1 cellular context compared by ENCODE assay signal in the genomic region with DNA sequence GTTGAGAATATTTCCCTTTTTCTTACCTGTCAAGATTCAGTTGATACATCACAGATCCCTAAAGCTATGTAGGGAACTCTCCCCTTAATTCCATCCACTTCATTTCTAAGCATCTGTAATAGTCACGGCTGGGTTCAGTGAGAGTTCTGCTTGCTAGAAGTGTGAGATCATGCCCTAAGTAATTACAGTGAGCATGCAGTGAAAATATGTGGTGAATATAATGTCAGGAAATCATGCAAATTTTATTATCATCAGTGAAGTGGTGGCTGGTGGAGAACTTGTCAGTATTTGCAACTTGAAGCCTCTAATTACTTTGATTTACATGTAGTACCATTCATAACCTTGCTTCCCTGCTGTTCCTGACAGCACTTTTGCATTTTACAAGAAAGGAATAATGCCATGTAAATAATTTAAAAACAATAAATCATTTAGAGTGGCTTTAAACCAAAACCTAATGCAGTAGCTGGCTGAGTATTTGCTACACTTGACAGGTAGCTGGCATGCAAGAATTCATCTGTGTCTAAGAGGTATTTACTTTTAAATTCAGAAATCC.
TF ChIP-seq lines count a peak whose summit lies in the region.

No MANE protein-coding gene starts in this region.

TF ChIP-seq in GM23338, 12 proteins besides CTCF, POLR2A, EP300 and RAD21 (continued from another document):
- TF ChIP-seq, protein P1, sequence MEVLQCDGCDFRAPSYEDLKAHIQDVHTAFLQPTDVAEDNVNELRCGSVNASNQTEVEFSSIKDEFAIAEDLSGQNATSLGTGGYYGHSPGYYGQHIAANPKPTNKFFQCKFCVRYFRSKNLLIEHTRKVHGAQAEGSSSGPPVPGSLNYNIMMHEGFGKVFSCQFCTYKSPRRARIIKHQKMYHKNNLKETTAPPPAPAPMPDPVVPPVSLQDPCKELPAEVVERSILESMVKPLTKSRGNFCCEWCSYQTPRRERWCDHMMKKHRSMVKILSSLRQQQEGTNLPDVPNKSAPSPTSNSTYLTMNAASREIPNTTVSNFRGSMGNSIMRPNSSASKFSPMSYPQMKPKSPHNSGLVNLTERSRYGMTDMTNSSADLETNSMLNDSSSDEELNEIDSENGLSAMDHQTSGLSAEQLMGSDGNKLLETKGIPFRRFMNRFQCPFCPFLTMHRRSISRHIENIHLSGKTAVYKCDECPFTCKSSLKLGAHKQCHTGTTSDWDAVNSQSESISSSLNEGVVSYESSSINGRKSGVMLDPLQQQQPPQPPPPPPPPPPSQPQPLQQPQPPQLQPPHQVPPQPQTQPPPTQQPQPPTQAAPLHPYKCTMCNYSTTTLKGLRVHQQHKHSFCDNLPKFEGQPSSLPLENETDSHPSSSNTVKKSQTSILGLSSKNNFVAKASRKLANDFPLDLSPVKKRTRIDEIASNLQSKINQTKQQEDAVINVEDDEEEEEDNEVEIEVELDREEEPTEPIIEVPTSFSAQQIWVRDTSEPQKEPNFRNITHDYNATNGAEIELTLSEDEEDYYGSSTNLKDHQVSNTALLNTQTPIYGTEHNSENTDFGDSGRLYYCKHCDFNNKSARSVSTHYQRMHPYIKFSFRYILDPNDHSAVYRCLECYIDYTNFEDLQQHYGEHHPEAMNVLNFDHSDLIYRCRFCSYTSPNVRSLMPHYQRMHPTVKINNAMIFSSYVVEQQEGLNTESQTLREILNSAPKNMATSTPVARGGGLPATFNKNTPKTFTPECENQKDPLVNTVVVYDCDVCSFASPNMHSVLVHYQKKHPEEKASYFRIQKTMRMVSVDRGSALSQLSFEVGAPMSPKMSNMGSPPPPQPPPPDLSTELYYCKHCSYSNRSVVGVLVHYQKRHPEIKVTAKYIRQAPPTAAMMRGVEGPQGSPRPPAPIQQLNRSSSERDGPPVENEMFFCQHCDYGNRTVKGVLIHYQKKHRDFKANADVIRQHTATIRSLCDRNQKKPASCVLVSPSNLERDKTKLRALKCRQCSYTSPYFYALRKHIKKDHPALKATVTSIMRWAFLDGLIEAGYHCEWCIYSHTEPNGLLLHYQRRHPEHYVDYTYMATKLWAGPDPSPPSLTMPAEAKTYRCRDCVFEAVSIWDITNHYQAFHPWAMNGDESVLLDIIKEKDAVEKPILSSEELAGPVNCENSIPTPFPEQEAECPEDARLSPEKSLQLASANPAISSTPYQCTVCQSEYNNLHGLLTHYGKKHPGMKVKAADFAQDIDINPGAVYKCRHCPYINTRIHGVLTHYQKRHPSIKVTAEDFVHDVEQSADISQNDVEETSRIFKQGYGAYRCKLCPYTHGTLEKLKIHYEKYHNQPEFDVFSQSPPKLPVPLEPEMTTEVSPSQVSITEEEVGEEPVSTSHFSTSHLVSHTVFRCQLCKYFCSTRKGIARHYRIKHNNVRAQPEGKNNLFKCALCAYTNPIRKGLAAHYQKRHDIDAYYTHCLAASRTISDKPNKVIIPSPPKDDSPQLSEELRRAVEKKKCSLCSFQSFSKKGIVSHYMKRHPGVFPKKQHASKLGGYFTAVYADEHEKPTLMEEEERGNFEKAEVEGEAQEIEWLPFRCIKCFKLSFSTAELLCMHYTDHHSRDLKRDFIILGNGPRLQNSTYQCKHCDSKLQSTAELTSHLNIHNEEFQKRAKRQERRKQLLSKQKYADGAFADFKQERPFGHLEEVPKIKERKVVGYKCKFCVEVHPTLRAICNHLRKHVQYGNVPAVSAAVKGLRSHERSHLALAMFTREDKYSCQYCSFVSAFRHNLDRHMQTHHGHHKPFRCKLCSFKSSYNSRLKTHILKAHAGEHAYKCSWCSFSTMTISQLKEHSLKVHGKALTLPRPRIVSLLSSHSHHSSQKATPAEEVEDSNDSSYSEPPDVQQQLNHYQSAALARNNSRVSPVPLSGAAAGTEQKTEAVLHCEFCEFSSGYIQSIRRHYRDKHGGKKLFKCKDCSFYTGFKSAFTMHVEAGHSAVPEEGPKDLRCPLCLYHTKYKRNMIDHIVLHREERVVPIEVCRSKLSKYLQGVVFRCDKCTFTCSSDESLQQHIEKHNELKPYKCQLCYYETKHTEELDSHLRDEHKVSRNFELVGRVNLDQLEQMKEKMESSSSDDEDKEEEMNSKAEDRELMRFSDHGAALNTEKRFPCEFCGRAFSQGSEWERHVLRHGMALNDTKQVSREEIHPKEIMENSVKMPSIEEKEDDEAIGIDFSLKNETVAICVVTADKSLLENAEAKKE (CRISPR knock-in tag; IDR thresholded peaks at IDR 0.05) = no peak
- no peak for TF ChIP-seq CREB1 (CRISPR knock-in tag; IDR thresholded peaks at IDR 0.05; ENCODE audit: low read depth)
- TF ChIP-seq, protein P2, sequence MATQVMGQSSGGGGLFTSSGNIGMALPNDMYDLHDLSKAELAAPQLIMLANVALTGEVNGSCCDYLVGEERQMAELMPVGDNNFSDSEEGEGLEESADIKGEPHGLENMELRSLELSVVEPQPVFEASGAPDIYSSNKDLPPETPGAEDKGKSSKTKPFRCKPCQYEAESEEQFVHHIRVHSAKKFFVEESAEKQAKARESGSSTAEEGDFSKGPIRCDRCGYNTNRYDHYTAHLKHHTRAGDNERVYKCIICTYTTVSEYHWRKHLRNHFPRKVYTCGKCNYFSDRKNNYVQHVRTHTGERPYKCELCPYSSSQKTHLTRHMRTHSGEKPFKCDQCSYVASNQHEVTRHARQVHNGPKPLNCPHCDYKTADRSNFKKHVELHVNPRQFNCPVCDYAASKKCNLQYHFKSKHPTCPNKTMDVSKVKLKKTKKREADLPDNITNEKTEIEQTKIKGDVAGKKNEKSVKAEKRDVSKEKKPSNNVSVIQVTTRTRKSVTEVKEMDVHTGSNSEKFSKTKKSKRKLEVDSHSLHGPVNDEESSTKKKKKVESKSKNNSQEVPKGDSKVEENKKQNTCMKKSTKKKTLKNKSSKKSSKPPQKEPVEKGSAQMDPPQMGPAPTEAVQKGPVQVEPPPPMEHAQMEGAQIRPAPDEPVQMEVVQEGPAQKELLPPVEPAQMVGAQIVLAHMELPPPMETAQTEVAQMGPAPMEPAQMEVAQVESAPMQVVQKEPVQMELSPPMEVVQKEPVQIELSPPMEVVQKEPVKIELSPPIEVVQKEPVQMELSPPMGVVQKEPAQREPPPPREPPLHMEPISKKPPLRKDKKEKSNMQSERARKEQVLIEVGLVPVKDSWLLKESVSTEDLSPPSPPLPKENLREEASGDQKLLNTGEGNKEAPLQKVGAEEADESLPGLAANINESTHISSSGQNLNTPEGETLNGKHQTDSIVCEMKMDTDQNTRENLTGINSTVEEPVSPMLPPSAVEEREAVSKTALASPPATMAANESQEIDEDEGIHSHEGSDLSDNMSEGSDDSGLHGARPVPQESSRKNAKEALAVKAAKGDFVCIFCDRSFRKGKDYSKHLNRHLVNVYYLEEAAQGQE (IDR thresholded peaks at IDR 0.05; ENCODE audit: unreplicated experiment) = no peak
- TF ChIP-seq NANOG (IDR thresholded peaks at IDR 0.05; ENCODE audit: borderline replicate concordance) = no peak
